21 cellular contexts compared by ENCODE assay signal in genomic region chrX:63920875-63921274, GRCh38.
DNase-seq lines count a peak whose midpoint lies in the region; ATAC-seq and TF ChIP-seq lines count a peak whose summit lies in the region.
"Had no signal": no experiment of that assay in that cellular context is flagged by ENCODE, and none has a peak within 500 bp of the region (broad histone marks: within the 10 kb centered on the region; RNA-seq: fewer than 3 reads in every experiment).

No MANE protein-coding gene starts in this region.

- ATAC-seq in thoracic aorta (ENCODE audit: insufficient number of reproducible peaks, low FRiP score, low read depth) = no peak
- no peak for ATAC-seq in left lobe of liver
- no peak for ATAC-seq in HG03342 (IDR thresholded peaks at IDR 0.05; ENCODE audit: unreplicated experiment)
- ATAC-seq: left cardiac atrium, natural killer cell, right lobe of liver had no signal

- H3K9me3 ChIP-seq in thoracic aorta = no peaks in the 10 kb centered on the region
- H3K9me3 ChIP-seq: right lobe of liver, vagina had no signal

- H3K27me3 ChIP-seq in thoracic aorta (replicated peaks; ENCODE audit: insufficient read depth) = no peaks in the 10 kb centered on the region
- H3K27me3 ChIP-seq: right lobe of liver, vagina had no signal

- peaks cover 0 to 21% of the 10 kb centered on the region in 2 donors for H3K4me1 ChIP-seq in thoracic aorta (ENCODE audit: control insufficient read depth in 1 of 2, low read depth in 2 of 2)
- H3K4me1 ChIP-seq: BLaER1, parathyroid adenoma, right lobe of liver, vagina had no signal

- H3K27ac ChIP-seq in thoracic aorta = peak overlapping the region; percentile 71 to 85
- H3K27ac ChIP-seq: BLaER1, parathyroid adenoma, right lobe of liver, vagina had no signal

- DNase-seq in SKM-1 (lab: John Stamatoyannopoulos, UW; ENCODE audit: unreplicated experiment) (peak; percentile 0), SKM-1 treated with dmso at 0.1 percent for 144 hours (lab: John Stamatoyannopoulos, UW; ENCODE audit: unreplicated experiment) (no peak), M059J (ENCODE audit: low read depth) (peak; percentile 7), RPMI8226 (peak; percentile 11), thoracic aorta (ENCODE audit: low spot score) (no peak), left lobe of liver (ENCODE audit: low spot score) (no peak)
- DNase-seq in stimulated activated CD4-positive, alpha-beta T cell treated with anti-CD3 and anti-CD28 coated beads, Interleukin-4, amount 100 ng/mL, for 4 hours = no peak
- DNase-seq: activated CD4-positive, alpha-beta T cell treated with anti-CD3 and anti-CD28 coated beads, Interleukin-2, amount 10 ng/mL, durations not matched to agents 24 days and 14 days; activated naive CD8-positive, alpha-beta T cell treated with anti-CD3 and anti-CD28 coated beads for 36 hours; endodermal cell; H9; left cardiac atrium; natural killer cell; NCI-H187 treated with DMSO at 0.1 percent for 48 hours; NCI-H345; right lobe of liver; stimulated activated CD4-positive, alpha-beta T cell treated with anti-CD3 and anti-CD28 coated beads, Interleukin-15, amount 100 ng/mL, for 24 hours had no signal

- H3K36me3 ChIP-seq in thoracic aorta = no peaks in the 10 kb centered on the region
- H3K36me3 ChIP-seq: BLaER1, right lobe of liver, vagina had no signal

- TF ChIP-seq CTCF in thoracic aorta (IDR thresholded peaks at IDR 0.05) = no peak

- no peak overlapping the region for H3K4me3 ChIP-seq in thoracic aorta
- H3K4me3 ChIP-seq: BLaER1, right lobe of liver, vagina had no signal

Comparison
In these comparisons a context has a peak if more than half of its experiments do, and no peak if none do; other contexts are left out.
1. DNase-seq: peak in SKM-1 (single experiment), M059J (single experiment) and RPMI8226 (single experiment); none in SKM-1 treated with dmso at 0.1 percent for 144 hours (single experiment), thoracic aorta (single experiment), left lobe of liver (single experiment) and stimulated activated CD4-positive, alpha-beta T cell treated with anti-CD3 and anti-CD28 coated beads, Interleukin-4, amount 100 ng/mL, for 4 hours (0 of 2).